13 cellular contexts compared by ENCODE assay signal in the genomic region with DNA sequence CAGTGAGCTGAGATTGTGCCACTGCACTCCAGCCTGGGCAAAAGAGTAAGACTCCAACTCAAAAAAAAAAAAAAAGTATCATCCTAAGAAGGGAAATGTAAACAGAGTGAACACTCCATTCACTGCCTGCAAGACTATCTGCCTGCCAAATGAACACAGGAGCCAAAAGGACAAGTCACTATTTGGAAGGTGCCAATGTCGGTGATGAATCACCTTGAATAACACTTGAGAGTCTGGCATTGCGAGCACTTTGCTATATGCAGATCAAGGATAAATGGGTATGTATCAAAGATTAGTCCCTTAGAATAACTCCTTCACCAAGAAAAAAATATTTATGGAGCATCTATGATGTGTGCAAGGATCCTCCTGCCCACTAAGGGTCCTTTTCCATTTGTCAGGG. TPM values are rescaled to one million over a fixed set of nuclear protein-coding genes. Genes with fewer than 3 reads are reported as not detected.
DNase-seq lines count a peak whose midpoint lies in the region; FAIRE-seq and TF ChIP-seq lines count a peak whose summit lies in the region.
"Had no signal": no experiment of that assay in that cellular context is flagged by ENCODE, and none has a peak within 500 bp of the region (broad histone marks: within the 10 kb centered on the region; RNA-seq: fewer than 3 reads in every experiment).

No MANE protein-coding gene starts in this region.

- no peaks in the 10 kb centered on the region for H3K9me3 Mint-ChIP-seq in endothelial cell (ENCODE audit: unreplicated experiment)
- H3K9me3 Mint-ChIP-seq: activated naive CD4-positive, alpha-beta T cell treated with anti-CD3 and anti-CD28 coated beads for 36 hours had no signal

- 0 out of 2 replicates have a peak, but pooled peaks cover 4% of the 10 kb centered on the region for H3K4me1 ChIP-seq in SJCRH30

- H3K4me1 Mint-ChIP-seq in endothelial cell (ENCODE audit: unreplicated experiment), result peaks cover 37% of the 10 kb centered on the region

- no peak for FAIRE-seq in GM19239 (lab: Jason Lieb, UNC)
- FAIRE-seq: K562 had no signal

- no peaks in the 10 kb centered on the region for H3K27me3 ChIP-seq in MG63
- no peaks in the 10 kb centered on the region for H3K27me3 ChIP-seq in SJCRH30
- H3K27me3 ChIP-seq: uterus had no signal

- TF ChIP-seq CTCF in C4-2B (conservative IDR thresholded peaks at IDR 0.05) (no peak), endothelial cell (IDR thresholded peaks at IDR 0.05; ENCODE audit: unreplicated experiment) (no peak)

- peaks cover 2% of the 10 kb centered on the region for H3K27me3 Mint-ChIP-seq in endothelial cell (ENCODE audit: unreplicated experiment)

- peaks cover 32% of the 10 kb centered on the region for H3K36me3 Mint-ChIP-seq in endothelial cell (ENCODE audit: low read depth, unreplicated experiment)

- H3K27ac Mint-ChIP-seq in endothelial cell (ENCODE audit: unreplicated experiment), result peak overlapping the region; percentile 30
- H3K27ac Mint-ChIP-seq: activated naive CD4-positive, alpha-beta T cell treated with anti-CD3 and anti-CD28 coated beads for 36 hours had no signal

- H3K4me3 ChIP-seq in MG63 (no peak overlapping the region), SJCRH30 (no peak overlapping the region)
- H3K4me3 ChIP-seq: K562, uterus had no signal

- H3K9me3 ChIP-seq in MG63 (no peaks in the 10 kb centered on the region), SJCRH30 (replicated peaks) (no peaks in the 10 kb centered on the region)
- H3K9me3 ChIP-seq: uterus had no signal

- DNase-seq in MG63 (peak; percentile 85), endothelial cell (ENCODE audit: low spot score) (no peak), mucosa of gallbladder (ENCODE audit: low spot score) (peak; percentile 69), SJCRH30 (no peak), DMS79 treated with DMSO at 0.1 percent for 48 hours (lab: John Stamatoyannopoulos, UW) (no peak), NCI-H128 (lab: John Stamatoyannopoulos, UW; ENCODE audit: unreplicated experiment) (no peak), GM19239 (ENCODE audit: insufficient read length, low spot score) (no peak)
- DNase-seq: activated naive CD4-positive, alpha-beta T cell treated with anti-CD3 and anti-CD28 coated beads for 36 hours; DMS 273 treated with DMSO at 0.1 percent for 48 hours; stimulated activated CD4-positive, alpha-beta T cell treated with anti-CD3 and anti-CD28 coated beads, Interleukin-2, amount 100 ng/mL, for 48 hours; uterus had no signal

- peak overlapping the region; percentile 30 for H3K27ac ChIP-seq in C4-2B
- H3K27ac ChIP-seq in SJCRH30, result no peak overlapping the region

- H3K36me3 ChIP-seq in MG63 (peaks cover 32% of the 10 kb centered on the region), SJCRH30 (peaks cover 27% of the 10 kb centered on the region)
- H3K36me3 ChIP-seq: uterus had no signal

- no peak overlapping the region for H3K4me3 Mint-ChIP-seq in endothelial cell (ENCODE audit: unreplicated experiment)
- H3K4me3 Mint-ChIP-seq: activated naive CD4-positive, alpha-beta T cell treated with anti-CD3 and anti-CD28 coated beads for 36 hours had no signal

RNA-seq across cellular contexts. Expression of gene UBR4, which starts 6.6 kb away (rescaled TPM):
- total RNA-seq in MG63 (2014; rRNA removed; shearing (Covaris generic); ENCODE audit: low replicate concordance), result 35.0 and 47.0 TPM in 2 replicates
- 223 TPM for total RNA-seq in endothelial cell (ENCODE audit: unreplicated experiment)
- 167 TPM for total RNA-seq in mucosa of gallbladder
- 96.7 and 102 TPM in 2 replicates for total RNA-seq in SJCRH30 (2014; rRNA removed; shearing (Covaris generic))

RNA-seq across cellular contexts. Expression of gene EMC1, which starts 47.9 kb away (rescaled TPM):
- 43.8 and 49.6 TPM in 2 replicates for total RNA-seq in MG63 (2014; rRNA removed; shearing (Covaris generic); ENCODE audit: low replicate concordance)
- total RNA-seq in endothelial cell (ENCODE audit: unreplicated experiment) (50.5 TPM), mucosa of gallbladder (38.8 TPM)
- 60.9 and 68.5 TPM in 2 replicates for total RNA-seq in SJCRH30 (2014; rRNA removed; shearing (Covaris generic))

RNA-seq across cellular contexts. Expression of gene MRTO4, which starts 48.2 kb away (rescaled TPM):
- total RNA-seq in MG63 (2014; rRNA removed; shearing (Covaris generic); ENCODE audit: low replicate concordance), result 97.4 and 130 TPM in 2 replicates
- 22.4 TPM for total RNA-seq in endothelial cell (ENCODE audit: unreplicated experiment)
- 14.2 TPM for total RNA-seq in mucosa of gallbladder
- 84.7 and 87.0 TPM in 2 replicates for total RNA-seq in SJCRH30 (2014; rRNA removed; shearing (Covaris generic))

Comparison
In these comparisons a context has a peak if more than half of its experiments do, and no peak if none do; other contexts are left out.
1. DNase-seq: peak in MG63 (single experiment) and mucosa of gallbladder (single experiment); none in endothelial cell (single experiment), SJCRH30 (0 of 2), DMS79 treated with DMSO at 0.1 percent for 48 hours (single experiment), NCI-H128 (single experiment) and GM19239 (single experiment).